Comparison of ENCODE assay signal across 1 cellular context in the genomic region with DNA sequence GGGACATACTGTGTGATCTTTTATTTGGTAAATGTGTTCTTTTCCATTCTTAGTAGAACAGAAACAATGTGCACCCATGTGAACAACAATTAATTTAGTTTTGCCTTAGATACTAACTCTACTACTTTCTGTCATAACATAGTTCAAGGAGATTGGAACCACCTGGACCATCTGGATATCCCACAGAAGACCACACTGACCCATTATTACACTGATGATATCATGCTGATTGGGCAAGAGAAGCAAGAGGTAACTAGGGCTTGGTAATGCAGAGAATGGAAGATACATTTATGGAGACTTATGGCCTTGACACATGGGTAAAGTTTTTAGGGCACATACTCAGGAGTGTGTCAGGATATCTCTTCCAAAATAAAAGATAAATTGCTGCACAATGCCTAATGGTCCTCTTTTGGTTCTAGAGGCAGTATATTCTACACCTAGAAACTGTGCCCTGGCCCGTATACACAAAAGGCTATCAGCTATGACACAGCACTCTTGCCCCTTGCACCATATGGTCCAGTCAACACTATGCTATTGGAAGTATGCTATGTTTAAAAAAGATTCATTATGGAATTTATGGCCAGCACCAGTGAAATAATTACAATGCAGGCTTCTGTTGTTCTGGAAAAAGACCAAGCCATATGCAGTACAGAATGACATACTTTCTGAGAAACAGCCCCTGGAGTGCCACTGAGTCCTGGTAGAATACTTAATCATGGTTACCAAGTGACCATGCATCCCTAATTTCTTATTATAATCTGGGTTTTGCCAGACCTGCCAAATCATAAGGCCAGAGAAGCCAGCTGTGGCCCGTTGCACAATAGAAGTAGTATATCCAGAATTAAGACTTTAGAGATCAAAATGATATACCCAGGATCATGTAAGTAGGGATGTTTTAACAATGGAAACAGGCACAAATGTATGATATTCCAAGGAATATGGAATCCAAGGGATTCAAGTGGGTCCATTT.
A peak's percentile ranks its signal among the peaks of the same experiment; 100 is the strongest.
TF ChIP-seq lines count a peak whose summit lies in the region.

No MANE protein-coding gene starts in this region.

TF ChIP-seq in IMR-90, 13 proteins besides CTCF, POLR2A, EP300 and RAD21:
- TF ChIP-seq CHD1 (IDR thresholded peaks at IDR 0.05; ENCODE audit: low read depth, low read length) (no peak), NFE2L2 (IDR thresholded peaks at IDR 0.05; ENCODE audit: low read depth, low read length) (peak; percentile 86), CEBPB (IDR thresholded peaks at IDR 0.05; ENCODE audit: low read depth, low read length) (peak; percentile 73), MAZ (IDR thresholded peaks at IDR 0.05; ENCODE audit: borderline replicate concordance, low read depth, low read length) (no peak), MAFK (IDR thresholded peaks at IDR 0.05; ENCODE audit: low read depth, low read length) (no peak; the same call in 1 of the 2 replicates)
- TF ChIP-seq, protein P1, sequence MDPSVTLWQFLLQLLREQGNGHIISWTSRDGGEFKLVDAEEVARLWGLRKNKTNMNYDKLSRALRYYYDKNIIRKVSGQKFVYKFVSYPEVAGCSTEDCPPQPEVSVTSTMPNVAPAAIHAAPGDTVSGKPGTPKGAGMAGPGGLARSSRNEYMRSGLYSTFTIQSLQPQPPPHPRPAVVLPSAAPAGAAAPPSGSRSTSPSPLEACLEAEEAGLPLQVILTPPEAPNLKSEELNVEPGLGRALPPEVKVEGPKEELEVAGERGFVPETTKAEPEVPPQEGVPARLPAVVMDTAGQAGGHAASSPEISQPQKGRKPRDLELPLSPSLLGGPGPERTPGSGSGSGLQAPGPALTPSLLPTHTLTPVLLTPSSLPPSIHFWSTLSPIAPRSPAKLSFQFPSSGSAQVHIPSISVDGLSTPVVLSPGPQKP (IDR thresholded peaks at IDR 0.05; ENCODE audit: borderline replicate concordance, low read depth, low read length): no peak
